18 cellular contexts compared by ENCODE assay signal in the genomic region with DNA sequence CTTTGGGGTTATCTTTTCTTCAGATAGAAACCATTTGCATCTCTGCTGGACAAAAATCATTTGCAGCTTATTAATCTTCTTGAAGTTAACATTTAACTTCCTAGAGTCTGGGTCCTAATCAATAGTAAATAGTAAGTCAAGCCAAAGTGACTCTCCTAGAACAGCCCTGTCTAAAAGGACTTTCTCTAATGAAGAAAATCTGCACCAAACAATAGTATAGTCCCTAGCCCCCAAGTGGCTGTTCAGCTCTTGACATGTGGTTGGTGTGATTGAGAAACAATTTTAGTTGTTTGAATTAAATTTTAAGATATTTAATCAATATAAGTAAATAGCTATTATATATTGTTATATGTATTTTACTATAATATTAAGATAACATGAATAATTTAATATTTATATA.
DNase-seq lines count a peak whose midpoint lies in the region; ATAC-seq and TF ChIP-seq lines count a peak whose summit lies in the region.
"Had no signal": no experiment of that assay in that cellular context is flagged by ENCODE, and none has a peak within 500 bp of the region (broad histone marks: within the 10 kb centered on the region; RNA-seq: fewer than 3 reads in every experiment).

No MANE protein-coding gene starts in this region.

- TF ChIP-seq CTCF in brain microvascular endothelial cell (IDR thresholded peaks at IDR 0.05; ENCODE audit: low read depth, low read length, missing control alignments) (peak; percentile 27), progenitor cell of endocrine pancreas (IDR thresholded peaks at IDR 0.05; ENCODE audit: unreplicated experiment) (peak; percentile 22), heart left ventricle (IDR thresholded peaks at IDR 0.05) (no peak), endothelial cell (IDR thresholded peaks at IDR 0.05; ENCODE audit: unreplicated experiment) (no peak)

- H3K4me2 ChIP-seq in Karpas-422 (ENCODE audit: low read depth, low read length, poor library complexity, severe bottlenecking), result no peak overlapping the region

- H3K9me3 ChIP-seq in Karpas-422 (ENCODE audit: low read length) (no peaks in the 10 kb centered on the region), heart left ventricle (no peaks in the 10 kb centered on the region)

- H3K4me1 ChIP-seq in Karpas-422 (ENCODE audit: low read length), result no peaks in the 10 kb centered on the region
- H3K4me1 ChIP-seq in heart left ventricle, result no peaks in the 10 kb centered on the region

- no peaks in the 10 kb centered on the region for H3K9me2 ChIP-seq in Karpas-422 (replicated peaks; ENCODE audit: insufficient read depth, low read length)

- H2AFZ ChIP-seq in Karpas-422 (ENCODE audit: low read length), result no peak overlapping the region

- TF ChIP-seq POLR2A in heart left ventricle (IDR thresholded peaks at IDR 0.05), result no peak

- no peaks in the 10 kb centered on the region for H4K20me1 ChIP-seq in Karpas-422 (ENCODE audit: insufficient read depth, low read depth, low read length)

- H3K27me3 ChIP-seq in Karpas-422 (ENCODE audit: low read length) (peaks cover 4% of the 10 kb centered on the region; the same call in 1 of the 2 replicates), brain microvascular endothelial cell (replicated peaks) (peaks cover 13% of the 10 kb centered on the region), heart left ventricle (peaks cover 0 to 7% (median 0%) of the 10 kb centered on the region in 9 donors)

- H3K27ac ChIP-seq in Karpas-422 (ENCODE audit: low read length), result no peak overlapping the region
- H3K27ac ChIP-seq in brain microvascular endothelial cell, result no peak overlapping the region
- no peak overlapping the region for H3K27ac ChIP-seq in heart left ventricle

- H3K9me3 Mint-ChIP-seq in progenitor cell of endocrine pancreas (ENCODE audit: low read depth) (peaks cover 3% of the 10 kb centered on the region), endothelial cell (ENCODE audit: unreplicated experiment) (no peaks in the 10 kb centered on the region)
- H3K9me3 Mint-ChIP-seq: T-cell had no signal

- H3K36me3 Mint-ChIP-seq in progenitor cell of endocrine pancreas (ENCODE audit: insufficient read depth) (no peaks in the 10 kb centered on the region), endothelial cell (ENCODE audit: low read depth, unreplicated experiment) (no peaks in the 10 kb centered on the region)
- H3K36me3 Mint-ChIP-seq: CD14-positive monocyte, T-cell had no signal

- H3K4me3 Mint-ChIP-seq in progenitor cell of endocrine pancreas (ENCODE audit: low read depth) (no peak overlapping the region), endothelial cell (ENCODE audit: unreplicated experiment) (no peak overlapping the region)
- H3K4me3 Mint-ChIP-seq: CD14-positive monocyte, T-cell had no signal

- H3K4me3 ChIP-seq in Karpas-422 (ENCODE audit: low read length) (no peak overlapping the region), brain microvascular endothelial cell (ENCODE audit: low read depth, low read length) (no peak overlapping the region), heart left ventricle (no peak overlapping the region)

- H3K27ac Mint-ChIP-seq in progenitor cell of endocrine pancreas, result no peak overlapping the region
- H3K27ac Mint-ChIP-seq in endothelial cell (ENCODE audit: unreplicated experiment), result no peak overlapping the region
- H3K27ac Mint-ChIP-seq: CD14-positive monocyte, T-cell had no signal

- H3K27me3 Mint-ChIP-seq in progenitor cell of endocrine pancreas (peaks cover 12% of the 10 kb centered on the region), endothelial cell (ENCODE audit: unreplicated experiment) (peaks cover 3% of the 10 kb centered on the region)

- in situ Hi-C loops in brain microvascular endothelial cell (cut with HindIII; ENCODE audit: low pct_ligation_motif_present, low sequenced_read_pairs), result no loop called here
- in situ Hi-C loops in ACHN (cut with HindIII; ENCODE audit: low pct_ligation_motif_present, low pct_unique_long_range_greater_than_20kb, low sequenced_read_pairs), result no loop called here

- no peak overlapping the region for H3K9ac ChIP-seq in Karpas-422 (ENCODE audit: low read length)

- DNase-seq in ELR (ENCODE audit: low read depth), result peak; percentile 17
- DNase-seq in Karpas-422, result peak; percentile 51
- no peak for DNase-seq in brain microvascular endothelial cell
- DNase-seq in progenitor cell of endocrine pancreas (ENCODE audit: low spot score, unreplicated experiment), result no peak
- DNase-seq in heart left ventricle, result no peak
- DNase-seq in endothelial cell (ENCODE audit: low spot score), result no peak
- DNase-seq in ACHN, result no peak
- DNase-seq: AML-193, DMS 273 treated with DMSO at 0.1 percent for 48 hours, NCI-H1105, NCI-H1694, NCI-H510A, NCI-H748 treated with DMSO at 0.1 percent for 48 hours, RPMI8226, SIG-M5, T-cell had no signal

- no peaks in the 10 kb centered on the region for H3K79me2 ChIP-seq in Karpas-422 (ENCODE audit: low read length)

- intact Hi-C loops in heart left ventricle (cut with DNase I), result loop anchor here in 1 of 10 donors (5.0 kb wide), 1 partner anchor 34 kb away; no protein-coding TSS in a partner anchor

- no peak for ATAC-seq in heart left ventricle
- ATAC-seq: SK-N-SH treated with all-trans-retinoic acid at 6 μM for 48 hours, T-cell had no signal

- H3K4me1 Mint-ChIP-seq in progenitor cell of endocrine pancreas (ENCODE audit: low read depth) (peaks cover 20% of the 10 kb centered on the region), endothelial cell (ENCODE audit: unreplicated experiment) (no peaks in the 10 kb centered on the region)
- H3K4me1 Mint-ChIP-seq: CD14-positive monocyte, T-cell had no signal

- H3K36me3 ChIP-seq in Karpas-422 (ENCODE audit: insufficient read depth, low read length) (no peaks in the 10 kb centered on the region), brain microvascular endothelial cell (replicated peaks) (no peaks in the 10 kb centered on the region), heart left ventricle (no peaks in the 10 kb centered on the region)

Comparison
In these comparisons a context has a peak if more than half of its experiments do, and no peak if none do; other contexts are left out.
1. DNase-seq: peak in ELR (single experiment) and Karpas-422 (single experiment); none in brain microvascular endothelial cell (single experiment), progenitor cell of endocrine pancreas (single experiment), heart left ventricle (0 of 5), endothelial cell (single experiment) and ACHN (single experiment).
2. CTCF ChIP-seq: peak in brain microvascular endothelial cell (single experiment) and progenitor cell of endocrine pancreas (single experiment); none in heart left ventricle (0 of 12) and endothelial cell (single experiment).